In genomic region chr1:88490676-88491075, GRCh38 we compare ENCODE assay signal across 4 cellular contexts.
"Had no signal": no experiment of that assay in that cellular context is flagged by ENCODE, and none has a peak within 500 bp of the region (broad histone marks: within the 10 kb centered on the region; RNA-seq: fewer than 3 reads in every experiment).

No MANE protein-coding gene starts in this region.

- H3K27ac ChIP-seq: HL-60 had no signal

- ATAC-seq: HepG2, K562 had no signal

- DNase-seq: IMR-90 had no signal

- H3K4me3 ChIP-seq: K562 had no signal
